8 cellular contexts compared by ENCODE assay signal in genomic region chr11:68030318-68031135, GRCh38. TPM values are rescaled to one million over a fixed set of nuclear protein-coding genes. Genes with fewer than 3 reads are reported as not detected.
DNase-seq lines count a peak whose midpoint lies in the region; ATAC-seq and TF ChIP-seq lines count a peak whose summit lies in the region.

NDUFS8 (plus strand) TSS chr11:68030681; CDS start chr11:68032152, 1,471 bp downstream.

- H3K4me2 ChIP-seq in DOHH2 (ENCODE audit: low read length), result peak within 1 kb of the TSS; percentile 66
- peak within 1 kb of the TSS; percentile 93 for H3K4me2 ChIP-seq in GM23338

- H3K4me1 Mint-ChIP-seq in GM23338 (peaks cover 16% of the 10 kb centered on the region), naive B cell (peaks cover 22 to 27% (median 26%) of the 10 kb centered on the region in 3 donors)
- H3K4me1 Mint-ChIP-seq in stimulated activated memory B cell treated with anti-CD40 and anti-IgM and Interleukin-4, amounts not matched to agents 10 μg/mL and 1 μg/mL and 100 μg/mL, for 72 hours, result peaks cover 34% of the 10 kb centered on the region

- no peaks in the 10 kb centered on the region for H4K20me1 ChIP-seq in DOHH2 (ENCODE audit: control insufficient read depth, insufficient read depth, low read depth, low read length)
- H4K20me1 ChIP-seq in GM23338 (replicated peaks; ENCODE audit: insufficient read depth), result no peaks in the 10 kb centered on the region

- H3K27ac ChIP-seq in DOHH2 (ENCODE audit: low read depth, low read length) (peak within 1 kb of the TSS; percentile 53), GM23338 (ENCODE audit: low read depth) (0 out of 2 replicates have a peak within 1 kb of the TSS, but pooled peaks have one; percentile 27)

- H3K4me1 ChIP-seq in DOHH2 (ENCODE audit: control insufficient read depth, low read length) (peaks cover 20% of the 10 kb centered on the region), GM23338 (ENCODE audit: insufficient read depth) (peaks cover 3% of the 10 kb centered on the region; the same call in 1 of the 2 replicates)

- H3K9me2 ChIP-seq in DOHH2 (replicated peaks; ENCODE audit: control insufficient read depth, low read length) (no peaks in the 10 kb centered on the region), GM23338 (ENCODE audit: insufficient read depth) (no peaks in the 10 kb centered on the region)

- peak; percentile 99 for DNase-seq in GM23338 (ENCODE audit: low spot score)
- peak; percentile 99 for DNase-seq in LHCN-M2 (ENCODE audit: low read depth)
- peak; percentile 100 for DNase-seq in RPMI8226
- DNase-seq in activated T-helper 1 cell treated with anti-CD3 and anti-CD28 coated beads, Interleukin-2, amount 50 U/mL, for 16 hours (ENCODE audit: low read depth in 1 of 2, low spot score in 1 of 2), result peak; percentile 91 to 93
- peak; percentile 99 for DNase-seq in fibroblast of gingiva (ENCODE audit: low read depth)
- peak; percentile 97 for DNase-seq in naive B cell

- peak; percentile 94 for ATAC-seq in GM23338
- ATAC-seq in naive B cell (ENCODE audit: low read depth in 2 of 2), result peak; percentile 95 to 98
- peak; percentile 99 for ATAC-seq in stimulated activated memory B cell treated with anti-CD40 and anti-IgM and Interleukin-4, amounts not matched to agents 10 μg/mL and 1 μg/mL and 100 μg/mL, for 72 hours

- TF ChIP-seq CTCF in DOHH2 (IDR thresholded peaks at IDR 0.05; ENCODE audit: low read depth, low read length, poor library complexity, severe bottlenecking) (no peak), GM23338 (conservative IDR thresholded peaks at IDR 0.05; ENCODE audit: low read depth in 2 of 2) (no peak)

- H3K4me3 ChIP-seq in DOHH2 (ENCODE audit: low read length), result peak within 1 kb of the TSS; percentile 81
- peak within 1 kb of the TSS; percentile 71 for H3K4me3 ChIP-seq in GM23338

- H3K79me2 ChIP-seq in DOHH2 (ENCODE audit: control insufficient read depth, low read length) (peaks cover 32% of the 10 kb centered on the region), GM23338 (replicated peaks; ENCODE audit: insufficient read depth) (peaks cover 13% of the 10 kb centered on the region)

- H3K9me3 ChIP-seq in DOHH2 (ENCODE audit: control insufficient read depth, insufficient read depth, low read length), result no peaks in the 10 kb centered on the region

- peak within 1 kb of the TSS; percentile 98 for H3K27ac Mint-ChIP-seq in GM23338
- H3K27ac Mint-ChIP-seq in naive B cell, result peak within 1 kb of the TSS; percentile 87 to 97 (median 88)
- H3K27ac Mint-ChIP-seq in stimulated activated memory B cell treated with anti-CD40 and anti-IgM and Interleukin-4, amounts not matched to agents 10 μg/mL and 1 μg/mL and 100 μg/mL, for 72 hours, result peak within 1 kb of the TSS; percentile 93

- H3F3A ChIP-seq in DOHH2 (ENCODE audit: control insufficient read depth, insufficient read depth) (no peaks in the 10 kb centered on the region), GM23338 (replicated peaks; ENCODE audit: low read depth) (no peaks in the 10 kb centered on the region)

- H3K36me3 ChIP-seq in DOHH2 (ENCODE audit: control insufficient read depth, low read length) (peaks cover 27% of the 10 kb centered on the region), GM23338 (ENCODE audit: insufficient read depth) (peaks cover 6% of the 10 kb centered on the region; the same call in 1 of the 2 replicates)

- peaks cover 18% of the 10 kb centered on the region for H3K36me3 Mint-ChIP-seq in GM23338 (ENCODE audit: low read depth)
- H3K36me3 Mint-ChIP-seq in naive B cell, result no peaks in the 10 kb centered on the region
- peaks cover 12% of the 10 kb centered on the region for H3K36me3 Mint-ChIP-seq in stimulated activated memory B cell treated with anti-CD40 and anti-IgM and Interleukin-4, amounts not matched to agents 10 μg/mL and 1 μg/mL and 100 μg/mL, for 72 hours

- H2AFZ ChIP-seq in GM23338, result no peak within 1 kb of the TSS

- H3K27me3 ChIP-seq in DOHH2 (ENCODE audit: control insufficient read depth, low read length) (no peaks in the 10 kb centered on the region), GM23338 (ENCODE audit: insufficient read depth) (no peaks in the 10 kb centered on the region)

- H3K4me3 Mint-ChIP-seq in GM23338 (peak within 1 kb of the TSS; percentile 94), naive B cell (peak within 1 kb of the TSS; percentile 90 to 100 (median 98))
- H3K4me3 Mint-ChIP-seq in stimulated activated memory B cell treated with anti-CD40 and anti-IgM and Interleukin-4, amounts not matched to agents 10 μg/mL and 1 μg/mL and 100 μg/mL, for 72 hours, result peak within 1 kb of the TSS; percentile 88

- no peaks in the 10 kb centered on the region for H3K9me3 Mint-ChIP-seq in GM23338
- H3K9me3 Mint-ChIP-seq in naive B cell, result no peaks in the 10 kb centered on the region
- no peaks in the 10 kb centered on the region for H3K9me3 Mint-ChIP-seq in stimulated activated memory B cell treated with anti-CD40 and anti-IgM and Interleukin-4, amounts not matched to agents 10 μg/mL and 1 μg/mL and 100 μg/mL, for 72 hours

- peaks cover 24% of the 10 kb centered on the region for H3K27me3 Mint-ChIP-seq in GM23338 (ENCODE audit: insufficient read depth, low read depth, poor library complexity)
- H3K27me3 Mint-ChIP-seq in naive B cell, result peaks cover 0 to 5% (median 0%) of the 10 kb centered on the region in 3 donors
- no peaks in the 10 kb centered on the region for H3K27me3 Mint-ChIP-seq in stimulated activated memory B cell treated with anti-CD40 and anti-IgM and Interleukin-4, amounts not matched to agents 10 μg/mL and 1 μg/mL and 100 μg/mL, for 72 hours

TF ChIP-seq in GM23338, 12 proteins besides CTCF, POLR2A, EP300 and RAD21:
- TF ChIP-seq REST (IDR thresholded peaks at IDR 0.05; ENCODE audit: unreplicated experiment) (no peak), POLR2AphosphoS5 (IDR thresholded peaks at IDR 0.05; ENCODE audit: low read depth) (peak; percentile 93), ETS1 (IDR thresholded peaks at IDR 0.05) (peak; percentile 23; the same call in 1 of the 2 replicates)

RNA-seq across cellular contexts. Expression of gene NDUFS8, which starts in this region (rescaled TPM):
- total RNA-seq in GM23338 (2014; rRNA removed; shearing (Covaris generic)), result 157 and 175 TPM in 2 replicates
- polyA plus RNA-seq in GM23338 (2016; fragmentation: Nextera tagmentation; extraction: Ambion mirVana), result 304 and 308 TPM in 2 replicates
- 171 and 215 TPM in 2 replicates for total RNA-seq in LHCN-M2 (2014; rRNA removed)
- 293 TPM for polyA plus RNA-seq in LHCN-M2 (2012)
- 100 to 1,000 TPM; 110 to 130 (median 119) TPM for polyA plus RNA-seq in naive B cell (ENCODE audit: low read depth in 6 of 6)

Comparison
In these comparisons a context has a peak if more than half of its experiments do, and no peak if none do; other contexts are left out.
1. Peak in every context shown above with its lines: DNase-seq, ATAC-seq, H3K4me3 ChIP-seq and H3K27ac ChIP-seq.